In the genomic region with DNA sequence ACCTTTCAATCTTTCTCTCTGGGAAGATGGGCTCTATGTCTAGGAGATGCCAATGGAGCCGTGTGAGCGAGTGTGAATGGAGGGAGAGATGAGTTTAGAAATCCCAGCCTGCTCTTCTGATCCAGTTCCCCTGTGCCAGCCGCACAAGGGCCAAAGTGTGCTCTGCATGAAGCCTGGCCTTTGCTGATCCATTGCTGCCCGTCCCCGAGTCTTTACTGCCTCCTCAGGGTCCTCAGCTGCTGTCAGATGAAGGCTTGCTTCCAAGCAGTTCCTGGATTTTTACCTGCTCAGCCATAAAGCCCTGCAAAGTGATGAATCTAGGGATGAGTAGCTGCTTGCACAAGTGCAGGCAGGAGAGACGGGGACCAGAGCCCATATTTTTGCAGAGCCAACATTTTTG, we compare ENCODE assay signal across 10 cellular contexts.
A peak's percentile ranks its signal among the peaks of the same experiment; 100 is the strongest.
DNase-seq lines count a peak whose midpoint lies in the region; ATAC-seq and TF ChIP-seq lines count a peak whose summit lies in the region.
"Had no signal": no experiment of that assay in that cellular context is flagged by ENCODE, and none has a peak within 500 bp of the region (broad histone marks: within the 10 kb centered on the region; RNA-seq: fewer than 3 reads in every experiment).

No MANE protein-coding gene starts in this region.

- intact Hi-C loops in esophagus squamous epithelium (cut with DNase I), result no loop called here
- intact Hi-C loops in vagina (cut with DNase I), result no loop called here

- TF ChIP-seq POLR2A in esophagus squamous epithelium (IDR thresholded peaks at IDR 0.05), result no peak
- no peak for TF ChIP-seq POLR2A in vagina (IDR thresholded peaks at IDR 0.05)

- no peak overlapping the region for H2AFZ ChIP-seq in neural progenitor cell (replicated peaks)

- no peaks in the 10 kb centered on the region for H3K27me3 ChIP-seq in esophagus squamous epithelium
- no peaks in the 10 kb centered on the region for H3K27me3 ChIP-seq in neural progenitor cell
- no peaks in the 10 kb centered on the region for H3K27me3 ChIP-seq in vagina

- WGBS in esophagus squamous epithelium, 2 donors, result 43% methylated on average over 4 of the region's 6 CpGs; no CpG with 5 or more reads in 1 of the 2 donors

- peaks cover 84% of the 10 kb centered on the region for H4K20me1 ChIP-seq in neural progenitor cell (ENCODE audit: low read depth)

- H3K4me1 Mint-ChIP-seq in stimulated activated naive CD8-positive, alpha-beta T cell treated with anti-CD3 and anti-CD28 coated beads, Interleukin-15, Interleukin-2, amounts not matched to agents 100 ng/mL and 50 ng/mL, for 24 hours (ENCODE audit: low read depth), result no peaks in the 10 kb centered on the region
- no peaks in the 10 kb centered on the region for H3K4me1 Mint-ChIP-seq in stimulated activated naive CD8-positive, alpha-beta T cell treated with anti-CD3 and anti-CD28 coated beads, Interleukin-15, amount 100 ng/mL, for 72 hours
- peaks cover 96% of the 10 kb centered on the region for H3K4me1 Mint-ChIP-seq in neural progenitor cell

- H3K9me3 ChIP-seq in esophagus squamous epithelium, result no peaks in the 10 kb centered on the region
- H3K9me3 ChIP-seq in neural progenitor cell (ENCODE audit: low read depth), result no peaks in the 10 kb centered on the region
- no peaks in the 10 kb centered on the region for H3K9me3 ChIP-seq in vagina

- H3K4me2 ChIP-seq in neural progenitor cell, result peak overlapping the region; percentile 28

- no peaks in the 10 kb centered on the region for H3K9me3 Mint-ChIP-seq in stimulated activated naive CD8-positive, alpha-beta T cell treated with anti-CD3 and anti-CD28 coated beads, Interleukin-15, Interleukin-2, amounts not matched to agents 100 ng/mL and 50 ng/mL, for 24 hours
- no peaks in the 10 kb centered on the region for H3K9me3 Mint-ChIP-seq in stimulated activated naive CD8-positive, alpha-beta T cell treated with anti-CD3 and anti-CD28 coated beads, Interleukin-15, amount 100 ng/mL, for 72 hours
- H3K9me3 Mint-ChIP-seq in neural progenitor cell, result no peaks in the 10 kb centered on the region
- H3K9me3 Mint-ChIP-seq: activated T-cell treated with anti-CD3 and anti-CD28 coated beads, Interleukin-2, amount 50 U/mL, for 4 hours had no signal

- peaks cover 9% of the 10 kb centered on the region for H3F3A ChIP-seq in neural progenitor cell (ENCODE audit: low read depth)

- no peak overlapping the region for H3K4me3 ChIP-seq in esophagus squamous epithelium
- H3K4me3 ChIP-seq in neural progenitor cell, result no peak overlapping the region
- no peak overlapping the region for H3K4me3 ChIP-seq in vagina

- DNase-seq in stimulated activated naive CD8-positive, alpha-beta T cell treated with anti-CD3 and anti-CD28 coated beads, Interleukin-15, amount 100 ng/mL, for 72 hours, result no peak
- DNase-seq in esophagus squamous epithelium (lab: John Stamatoyannopoulos, UW), result no peak
- DNase-seq in neural progenitor cell (ENCODE audit: low spot score), result no peak
- no peak for DNase-seq in vagina (ENCODE audit: extremely low spot score in 2 of 2)
- DNase-seq in stimulated activated CD4-positive, alpha-beta T cell treated with anti-CD3 and anti-CD28 coated beads, Interleukin-15, amount 100 ng/mL, for 24 hours, result no peak
- no peak for DNase-seq in T-helper 1 cell
- DNase-seq in glomerular visceral epithelial cell (ENCODE audit: extremely low spot score), result no peak
- DNase-seq: activated T-cell treated with anti-CD3 and anti-CD28 coated beads, Interleukin-2, amount 50 U/mL, for 4 hours; occipital lobe had no signal

- H3K27ac ChIP-seq in esophagus squamous epithelium, result peak overlapping the region in 3 of 4 donors; percentile 21 to 71 (median 63)
- H3K27ac ChIP-seq in neural progenitor cell, result no peak overlapping the region
- peak overlapping the region; percentile 73 for H3K27ac ChIP-seq in vagina

- peak overlapping the region; percentile 61 for H3K27ac Mint-ChIP-seq in stimulated activated naive CD8-positive, alpha-beta T cell treated with anti-CD3 and anti-CD28 coated beads, Interleukin-15, Interleukin-2, amounts not matched to agents 100 ng/mL and 50 ng/mL, for 24 hours
- H3K27ac Mint-ChIP-seq in stimulated activated naive CD8-positive, alpha-beta T cell treated with anti-CD3 and anti-CD28 coated beads, Interleukin-15, amount 100 ng/mL, for 72 hours, result no peak overlapping the region
- peak overlapping the region; percentile 72 for H3K27ac Mint-ChIP-seq in neural progenitor cell

- H3K4me1 ChIP-seq in esophagus squamous epithelium, result peaks cover 45 to 100% (median 87%) of the 10 kb centered on the region in 3 donors
- peaks cover 51% of the 10 kb centered on the region for H3K4me1 ChIP-seq in neural progenitor cell
- peaks cover 100% of the 10 kb centered on the region for H3K4me1 ChIP-seq in vagina

- no peak overlapping the region for H3K9ac ChIP-seq in neural progenitor cell

- no peaks in the 10 kb centered on the region for H3K27me3 Mint-ChIP-seq in stimulated activated naive CD8-positive, alpha-beta T cell treated with anti-CD3 and anti-CD28 coated beads, Interleukin-15, Interleukin-2, amounts not matched to agents 100 ng/mL and 50 ng/mL, for 24 hours
- no peaks in the 10 kb centered on the region for H3K27me3 Mint-ChIP-seq in stimulated activated naive CD8-positive, alpha-beta T cell treated with anti-CD3 and anti-CD28 coated beads, Interleukin-15, amount 100 ng/mL, for 72 hours
- peaks cover 6% of the 10 kb centered on the region for H3K27me3 Mint-ChIP-seq in neural progenitor cell (ENCODE audit: insufficient read depth, low read depth)

- TF ChIP-seq CTCF in esophagus squamous epithelium (IDR thresholded peaks at IDR 0.05), result no peak
- no peak for TF ChIP-seq CTCF in neural progenitor cell (IDR thresholded peaks at IDR 0.05)
- TF ChIP-seq CTCF in vagina (IDR thresholded peaks at IDR 0.05), result no peak

- H3K36me3 ChIP-seq in esophagus squamous epithelium (peaks cover 0 to 81% (median 11%) of the 10 kb centered on the region in 3 donors), neural progenitor cell (no peaks in the 10 kb centered on the region), vagina (no peaks in the 10 kb centered on the region)

- no peak overlapping the region for H3K4me3 Mint-ChIP-seq in stimulated activated naive CD8-positive, alpha-beta T cell treated with anti-CD3 and anti-CD28 coated beads, Interleukin-15, Interleukin-2, amounts not matched to agents 100 ng/mL and 50 ng/mL, for 24 hours
- no peak overlapping the region for H3K4me3 Mint-ChIP-seq in stimulated activated naive CD8-positive, alpha-beta T cell treated with anti-CD3 and anti-CD28 coated beads, Interleukin-15, amount 100 ng/mL, for 72 hours
- H3K4me3 Mint-ChIP-seq in neural progenitor cell, result peak overlapping the region; percentile 30
- H3K4me3 Mint-ChIP-seq: activated T-cell treated with anti-CD3 and anti-CD28 coated beads, Interleukin-2, amount 50 U/mL, for 4 hours had no signal

- ATAC-seq in stimulated activated naive CD8-positive, alpha-beta T cell treated with anti-CD3 and anti-CD28 coated beads, Interleukin-15, amount 100 ng/mL, for 72 hours, result no peak
- ATAC-seq: activated T-cell treated with anti-CD3 and anti-CD28 coated beads, Interleukin-2, amount 50 U/mL, for 4 hours had no signal

- no peaks in the 10 kb centered on the region for H3K79me2 ChIP-seq in neural progenitor cell (ENCODE audit: low read depth)

- H3K36me3 Mint-ChIP-seq in stimulated activated naive CD8-positive, alpha-beta T cell treated with anti-CD3 and anti-CD28 coated beads, Interleukin-15, Interleukin-2, amounts not matched to agents 100 ng/mL and 50 ng/mL, for 24 hours (ENCODE audit: low read depth), result no peaks in the 10 kb centered on the region
- H3K36me3 Mint-ChIP-seq in neural progenitor cell, result peaks cover 9% of the 10 kb centered on the region

Comparison
In these comparisons a context has a peak if more than half of its experiments do, and no peak if none do; other contexts are left out.
1. H3K27ac Mint-ChIP-seq: peak in stimulated activated naive CD8-positive, alpha-beta T cell treated with anti-CD3 and anti-CD28 coated beads, Interleukin-15, Interleukin-2, amounts not matched to agents 100 ng/mL and 50 ng/mL, for 24 hours (single experiment) and neural progenitor cell (single experiment); none in stimulated activated naive CD8-positive, alpha-beta T cell treated with anti-CD3 and anti-CD28 coated beads, Interleukin-15, amount 100 ng/mL, for 72 hours (0 of 2).